Comparison of ENCODE assay signal across 9 cellular contexts in the genomic region with DNA sequence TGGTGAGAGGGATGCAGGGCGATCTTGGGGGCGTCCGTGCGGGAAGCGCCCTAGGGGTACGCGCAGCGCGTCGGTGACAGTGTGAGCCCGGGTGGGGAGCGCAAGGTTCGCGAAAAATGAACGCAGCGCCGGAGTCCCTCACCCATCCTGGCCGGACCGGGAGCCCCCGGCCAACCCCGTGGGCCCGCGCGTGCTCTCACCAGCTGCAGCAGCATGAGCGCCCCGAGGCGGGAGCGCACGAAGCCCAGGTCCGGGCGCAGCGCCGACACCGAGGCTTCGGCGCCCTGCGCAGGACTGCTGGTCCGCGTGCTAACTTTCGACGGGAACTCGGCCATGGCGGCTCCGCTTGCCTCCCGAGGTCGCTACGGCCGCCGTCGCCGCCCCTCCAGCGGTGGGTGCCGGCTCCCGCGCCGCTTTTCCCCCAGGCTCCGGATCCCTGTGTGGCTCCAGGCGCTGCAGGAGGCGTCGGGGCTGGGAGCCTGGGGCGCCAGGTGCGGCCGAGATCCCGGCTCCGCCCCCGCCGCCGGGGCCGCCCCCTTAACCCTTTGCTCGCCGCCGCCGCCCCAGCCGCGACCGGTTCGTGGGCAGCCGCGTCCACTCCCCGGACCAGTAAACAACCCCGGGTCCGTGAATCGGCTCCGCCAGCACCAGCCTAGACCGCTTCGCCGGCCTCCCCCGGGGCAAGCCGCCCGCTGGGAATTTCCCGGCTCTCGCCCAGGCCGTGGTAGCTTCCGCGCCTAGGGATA. TPM values are rescaled to one million over a fixed set of nuclear protein-coding genes. Genes with fewer than 3 reads are reported as not detected.
DNase-seq lines count a peak whose midpoint lies in the region; ATAC-seq and TF ChIP-seq lines count a peak whose summit lies in the region.
"Had no signal": no experiment of that assay in that cellular context is flagged by ENCODE, and none has a peak within 500 bp of the region (broad histone marks: within the 10 kb centered on the region; RNA-seq: fewer than 3 reads in every experiment).

A gene with protein sequence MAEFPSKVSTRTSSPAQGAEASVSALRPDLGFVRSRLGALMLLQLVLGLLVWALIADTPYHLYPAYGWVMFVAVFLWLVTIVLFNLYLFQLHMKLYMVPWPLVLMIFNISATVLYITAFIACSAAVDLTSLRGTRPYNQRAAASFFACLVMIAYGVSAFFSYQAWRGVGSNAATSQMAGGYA (minus strand): TSS at position 467 of the 746 bp plus-strand sequence. CDS start 132 bp downstream, at position 335.

- TF ChIP-seq POLR2A in vagina (IDR thresholded peaks at IDR 0.05) = no peak

- H3K9me3 ChIP-seq in vagina = no peaks in the 10 kb centered on the region

- no peaks in the 10 kb centered on the region for H3K36me3 ChIP-seq in vagina

- intact Hi-C loops in vagina (cut with DNase I) = no loop called here

- no peaks in the 10 kb centered on the region for H3K9me3 Mint-ChIP-seq in activated naive CD4-positive, alpha-beta T cell treated with anti-CD3 and anti-CD28 coated beads, Interleukin-2, amount 10 ng/mL, durations not matched to agents 7 days and 5 days
- H3K9me3 Mint-ChIP-seq in neural crest cell = no peaks in the 10 kb centered on the region

- DNase-seq in NCI-H1436 (lab: John Stamatoyannopoulos, UW) (peak; percentile 41), NCI-H1436 treated with DMSO at 0.1 percent for 48 hours (lab: John Stamatoyannopoulos, UW) (no peak), NCI-H748 treated with DMSO at 0.1 percent for 48 hours (lab: John Stamatoyannopoulos, UW) (peak; percentile 5), globus pallidus (ENCODE audit: low spot score) (peak; percentile 78), neural crest cell (ENCODE audit: low read depth, low spot score) (no peak), vagina (ENCODE audit: extremely low spot score in 2 of 2) (no peak)
- DNase-seq in activated naive CD4-positive, alpha-beta T cell treated with anti-CD3 and anti-CD28 coated beads, Interleukin-2, amount 10 ng/mL, durations not matched to agents 7 days and 5 days = peak; percentile 54

- no peak within 1 kb of the TSS for H3K27ac Mint-ChIP-seq in activated naive CD4-positive, alpha-beta T cell treated with anti-CD3 and anti-CD28 coated beads, Interleukin-2, amount 10 ng/mL, durations not matched to agents 7 days and 5 days
- H3K27ac Mint-ChIP-seq in neural crest cell (ENCODE audit: unreplicated experiment) = no peak within 1 kb of the TSS

- peak within 1 kb of the TSS; percentile 57 for H3K27ac ChIP-seq in vagina
- H3K27ac ChIP-seq: epithelial cell of prostate had no signal

- H3K4me3 Mint-ChIP-seq in activated naive CD4-positive, alpha-beta T cell treated with anti-CD3 and anti-CD28 coated beads, Interleukin-2, amount 10 ng/mL, durations not matched to agents 7 days and 5 days = peak within 1 kb of the TSS; percentile 65
- H3K4me3 Mint-ChIP-seq in neural crest cell = peak within 1 kb of the TSS; percentile 73

- TF ChIP-seq CTCF in neural crest cell (conservative IDR thresholded peaks at IDR 0.05) (no peak), vagina (IDR thresholded peaks at IDR 0.05) (no peak)

- H3K4me1 ChIP-seq in vagina = peaks cover 29% of the 10 kb centered on the region

- no peaks in the 10 kb centered on the region for H3K36me3 Mint-ChIP-seq in activated naive CD4-positive, alpha-beta T cell treated with anti-CD3 and anti-CD28 coated beads, Interleukin-2, amount 10 ng/mL, durations not matched to agents 7 days and 5 days
- H3K36me3 Mint-ChIP-seq in neural crest cell (ENCODE audit: low read depth) = no peaks in the 10 kb centered on the region

- H3K27me3 ChIP-seq in vagina = no peaks in the 10 kb centered on the region

- no peak for ATAC-seq in HG03520 (IDR thresholded peaks at IDR 0.05; ENCODE audit: unreplicated experiment)

- H3K4me1 Mint-ChIP-seq in activated naive CD4-positive, alpha-beta T cell treated with anti-CD3 and anti-CD28 coated beads, Interleukin-2, amount 10 ng/mL, durations not matched to agents 7 days and 5 days = peaks cover 26% of the 10 kb centered on the region
- peaks cover 2% of the 10 kb centered on the region for H3K4me1 Mint-ChIP-seq in neural crest cell

- CTCF ChIA-PET in activated naive CD4-positive, alpha-beta T cell treated with anti-CD3 and anti-CD28 coated beads, Interleukin-2, amount 10 ng/mL, durations not matched to agents 7 days and 5 days (lab: Charles Lee) = no interaction called here

- peaks cover 66% of the 10 kb centered on the region for H3K27me3 Mint-ChIP-seq in activated naive CD4-positive, alpha-beta T cell treated with anti-CD3 and anti-CD28 coated beads, Interleukin-2, amount 10 ng/mL, durations not matched to agents 7 days and 5 days
- peaks cover 48% of the 10 kb centered on the region for H3K27me3 Mint-ChIP-seq in neural crest cell (ENCODE audit: low read depth)

- H3K4me3 ChIP-seq in vagina = peak within 1 kb of the TSS; percentile 55 to 57

RNA-seq across cellular contexts. Expression of the gene that starts here (rescaled TPM):
- total RNA-seq in neural crest cell (0.79 and 0.84 TPM in 2 replicates), vagina (44.0 TPM)

Comparison
In these comparisons a context has a peak if more than half of its experiments do, and no peak if none do; other contexts are left out.
1. RNA of the gene that starts here (total RNA-seq): 44.0 TPM in vagina (single experiment); 0.79 to 0.84 TPM in neural crest cell; every median in the first group is over 10 times any median in the second.
2. DNase-seq: peak in NCI-H1436 (single experiment), NCI-H748 treated with DMSO at 0.1 percent for 48 hours (single experiment), activated naive CD4-positive, alpha-beta T cell treated with anti-CD3 and anti-CD28 coated beads, Interleukin-2, amount 10 ng/mL, durations not matched to agents 7 days and 5 days (single experiment) and globus pallidus (single experiment); none in NCI-H1436 treated with DMSO at 0.1 percent for 48 hours (single experiment), neural crest cell (single experiment) and vagina (0 of 2).